In genomic region chr6:20534906-20535305, GRCh38 we compare ENCODE assay signal across 8 cellular contexts. TPM values are rescaled to one million over a fixed set of nuclear protein-coding genes. Genes with fewer than 3 reads are reported as not detected.
DNase-seq lines count a peak whose midpoint lies in the region; ATAC-seq, FAIRE-seq and TF ChIP-seq lines count a peak whose summit lies in the region.

No MANE protein-coding gene starts in this region.

- TF ChIP-seq POLR2A in lower leg skin (IDR thresholded peaks at IDR 0.05) = no peak

- FAIRE-seq in astrocyte (lab: Jason Lieb, UNC) = no peak

- peak; percentile 12 for ATAC-seq in GM19023 (IDR thresholded peaks at IDR 0.05; ENCODE audit: unreplicated experiment)
- ATAC-seq in GM19324 (IDR thresholded peaks at IDR 0.05; ENCODE audit: low FRiP score, unreplicated experiment) = no peak

- H3K4me3 Mint-ChIP-seq in astrocyte (ENCODE audit: unreplicated experiment) = peak overlapping the region; percentile 98
- peak overlapping the region; percentile 99 for H3K4me3 Mint-ChIP-seq in type B pancreatic cell

- H3K36me3 ChIP-seq in astrocyte (ENCODE audit: insufficient read depth, low read length) = no peaks in the 10 kb centered on the region

- no peak for TF ChIP-seq CTCF in astrocyte (IDR thresholded peaks at IDR 0.05; ENCODE audit: insufficient read depth, low read depth, low read length)
- no peak for TF ChIP-seq CTCF in lower leg skin (IDR thresholded peaks at IDR 0.05)
- TF ChIP-seq CTCF in type B pancreatic cell (conservative IDR thresholded peaks at IDR 0.05) = no peak

- intact Hi-C loops in lower leg skin (cut with DNase I; ENCODE audit: low total_unique reads) = no loop called here

- no peaks in the 10 kb centered on the region for H3K27me3 ChIP-seq in astrocyte (ENCODE audit: insufficient read depth, low read length)

- H3K9ac ChIP-seq in astrocyte (ENCODE audit: low read length) = peak overlapping the region; percentile 95

- peaks cover 8% of the 10 kb centered on the region for H3K4me1 ChIP-seq in astrocyte (ENCODE audit: insufficient read depth, low read length)

- H3K27me3 Mint-ChIP-seq in astrocyte (ENCODE audit: low read depth, unreplicated experiment) (no peaks in the 10 kb centered on the region), type B pancreatic cell (no peaks in the 10 kb centered on the region)

- no peaks in the 10 kb centered on the region for H3K9me3 ChIP-seq in astrocyte (ENCODE audit: insufficient read depth, low read depth, low read length)

- 1 to 2% methylated on average over 10 of the region's 10 CpGs for WGBS in lower leg skin, 2 donors

- H3K4me1 Mint-ChIP-seq in astrocyte (ENCODE audit: low read depth, unreplicated experiment) (peaks cover 16% of the 10 kb centered on the region), type B pancreatic cell (ENCODE audit: unreplicated experiment) (peaks cover 22% of the 10 kb centered on the region)

- H3K36me3 Mint-ChIP-seq in astrocyte (ENCODE audit: low read depth, unreplicated experiment) (peaks cover 1% of the 10 kb centered on the region), type B pancreatic cell (peaks cover 10% of the 10 kb centered on the region)

- peak overlapping the region; percentile 93 for H3K4me2 ChIP-seq in astrocyte (ENCODE audit: low read length)

- H3K27ac Mint-ChIP-seq in astrocyte (ENCODE audit: unreplicated experiment) = peak overlapping the region; percentile 91
- H3K27ac Mint-ChIP-seq in type B pancreatic cell = peak overlapping the region; percentile 96

- H3K4me3 ChIP-seq in astrocyte (ENCODE audit: insufficient read depth, low read depth, low read length) (peak overlapping the region; percentile 92), lower leg skin (ENCODE audit: low read depth, poor library complexity, severe bottlenecking) (peak overlapping the region; percentile 80)

- H3K79me2 ChIP-seq in astrocyte (ENCODE audit: insufficient read depth, low read length) = peaks cover 43% of the 10 kb centered on the region

- peak overlapping the region; percentile 88 for H2AFZ ChIP-seq in astrocyte (ENCODE audit: low read depth, low read length)

- H3K9me3 Mint-ChIP-seq in astrocyte (ENCODE audit: unreplicated experiment) (no peaks in the 10 kb centered on the region), type B pancreatic cell (no peaks in the 10 kb centered on the region)

- peaks cover 3% of the 10 kb centered on the region for H4K20me1 ChIP-seq in astrocyte (ENCODE audit: insufficient read depth, low read length)

- DNase-seq in AG08395 (ENCODE audit: low spot score) (peak; percentile 6), M059J (ENCODE audit: low read depth) (peak; percentile 35), astrocyte (ENCODE audit: low read depth) (no peak), lower leg skin (ENCODE audit: low spot score in 2 of 2) (no peak), type B pancreatic cell (ENCODE audit: extremely low spot score, unreplicated experiment) (no peak), GM19238 (ENCODE audit: insufficient read length, low spot score) (no peak)

- H3K27ac ChIP-seq in astrocyte (ENCODE audit: low read depth, low read length) = peak overlapping the region; percentile 90

RNA-seq across cellular contexts. Expression of gene CDKAL1, which starts 0.6 kb away (rescaled TPM):
- total RNA-seq in M059J (2014; rRNA removed; shearing (Covaris generic)) = 25.7 and 36.4 TPM in 2 replicates
- 11.6 and 13.7 TPM in 2 replicates for total RNA-seq in astrocyte
- 10 to 100 TPM; 10.3 to 18.0 (median 11.6) TPM for total RNA-seq in lower leg skin
- total RNA-seq in type B pancreatic cell (ENCODE audit: low replicate concordance) = 19.2 and 21.0 TPM in 2 replicates

Comparison
In these comparisons a context has a peak if more than half of its experiments do, and no peak if none do; other contexts are left out.
1. DNase-seq: peak in AG08395 (single experiment) and M059J (single experiment); none in astrocyte (single experiment), lower leg skin (0 of 2), type B pancreatic cell (single experiment) and GM19238 (single experiment).